In genomic region chr6:41457303-41457670, GRCh38 we compare ENCODE assay signal across 27 cellular contexts.
"Had no signal": no experiment of that assay in that cellular context is flagged by ENCODE, and none has a peak within 500 bp of the region (broad histone marks: within the 10 kb centered on the region; RNA-seq: fewer than 3 reads in every experiment).

No MANE protein-coding gene starts in this region.

- H3K9ac ChIP-seq: parathyroid adenoma had no signal

- DNase-seq: activated CD4-positive, alpha-beta T cell treated with anti-CD3 and anti-CD28 coated beads for 4 hours; activated CD4-positive, alpha-beta T cell treated with anti-CD3 and anti-CD28 coated beads, Interleukin-2, amount 50 U/mL, for 48 hours; activated CD4-positive, CD25-positive, alpha-beta regulatory T cell; activated CD8-positive, alpha-beta memory T cell treated with anti-CD3 and anti-CD28 coated beads, Interleukin-2, amount 50 U/mL, for 48 hours; activated naive CD4-positive, alpha-beta T cell; activated T-cell treated with anti-CD3 and anti-CD28 coated beads, Interleukin-2, amount 50 U/mL, for 4 hours; adrenal gland; cerebellar nuclear complex; erythroblast; foreskin keratinocyte; hippocampal formation; left ventricle myocardium inferior; mammary epithelial cell; midbrain; natural killer cell; stimulated activated CD4-positive, alpha-beta T cell treated with anti-CD3 and anti-CD28 coated beads, Interleukin-2, amount 100 ng/mL, for 24 hours; stimulated activated naive CD8-positive, alpha-beta T cell treated with anti-CD3 and anti-CD28 coated beads, Interleukin-15, amount 100 ng/mL, for 72 hours had no signal

- H3K9me3 ChIP-seq: adrenal gland, breast epithelium, left ventricle myocardium inferior, suprapubic skin, tibial nerve had no signal

- ATAC-seq: activated T-cell treated with anti-CD3 and anti-CD28 coated beads, Interleukin-2, amount 50 U/mL, for 4 hours; foreskin keratinocyte; natural killer cell; sciatic nerve; stimulated activated effector memory CD8-positive, alpha-beta T cell treated with anti-CD3 and anti-CD28 coated beads, Interleukin-12 subunit alpha, Interleukin-12 subunit beta, amount 100 ng/mL, for 72 hours; stimulated activated naive CD8-positive, alpha-beta T cell treated with anti-CD3 and anti-CD28 coated beads, Interleukin-15, amount 100 ng/mL, for 72 hours had no signal

- H3K36me3 ChIP-seq: adrenal gland, breast epithelium, left ventricle myocardium inferior, suprapubic skin, tibial nerve had no signal

- H3K4me1 Mint-ChIP-seq: stimulated activated naive CD8-positive, alpha-beta T cell treated with anti-CD3 and anti-CD28 coated beads, Interleukin-15, amount 100 ng/mL, for 72 hours had no signal

- H3K4me3 Mint-ChIP-seq: activated naive CD8-positive, alpha-beta T cell; activated T-cell treated with anti-CD3 and anti-CD28 coated beads, Interleukin-2, amount 50 U/mL, for 4 hours; natural killer cell; stimulated activated effector memory CD8-positive, alpha-beta T cell treated with anti-CD3 and anti-CD28 coated beads, Interleukin-12 subunit alpha, Interleukin-12 subunit beta, amount 100 ng/mL, for 72 hours; stimulated activated naive CD8-positive, alpha-beta T cell treated with anti-CD3 and anti-CD28 coated beads, Interleukin-15, amount 100 ng/mL, for 72 hours; T-helper 1 cell treated with Interleukin-12 subunit alpha and Interleukin-12 subunit beta and Interleukin-4 antibody, amounts not matched to agents 30 μg/mL and 1 μg/mL, for 36 hours had no signal

- H3K27ac Mint-ChIP-seq: activated naive CD8-positive, alpha-beta T cell; activated T-helper 2 cell treated with anti-CD3 and anti-CD28 coated beads, Interferon-gamma antibody, Interleukin-2, Interleukin-4, amounts not matched to agents 10 μg/mL and 5 μg/mL and 100 μg/mL, durations not matched to agents 14 hours and 24 hours and 36 hours; natural killer cell; stimulated activated effector memory CD8-positive, alpha-beta T cell treated with anti-CD3 and anti-CD28 coated beads, Interleukin-12 subunit alpha, Interleukin-12 subunit beta, amount 100 ng/mL, for 72 hours; stimulated activated naive CD8-positive, alpha-beta T cell treated with anti-CD3 and anti-CD28 coated beads, Interleukin-15, amount 100 ng/mL, for 72 hours; T-helper 1 cell treated with Interleukin-12 subunit alpha and Interleukin-12 subunit beta and Interleukin-4 antibody, amounts not matched to agents 30 μg/mL and 1 μg/mL, for 36 hours had no signal

- H3K4me3 ChIP-seq: adrenal gland, breast epithelium, coronary artery, left ventricle myocardium inferior, suprapubic skin, tibial nerve had no signal

- H3K36me3 Mint-ChIP-seq: activated naive CD8-positive, alpha-beta T cell; natural killer cell; stimulated activated effector memory CD8-positive, alpha-beta T cell treated with anti-CD3 and anti-CD28 coated beads, Interleukin-12 subunit alpha, Interleukin-12 subunit beta, amount 100 ng/mL, for 72 hours had no signal

- H3K4me1 ChIP-seq: adrenal gland, breast epithelium, foreskin keratinocyte, parathyroid adenoma, suprapubic skin had no signal

- H3K27me3 Mint-ChIP-seq: stimulated activated naive CD8-positive, alpha-beta T cell treated with anti-CD3 and anti-CD28 coated beads, Interleukin-15, amount 100 ng/mL, for 72 hours had no signal

- H3K27ac ChIP-seq: adrenal gland, breast epithelium, foreskin keratinocyte, left ventricle myocardium inferior, parathyroid adenoma, suprapubic skin, tibial nerve had no signal

- H3K9me3 Mint-ChIP-seq: activated T-cell treated with anti-CD3 and anti-CD28 coated beads, Interleukin-2, amount 50 U/mL, for 4 hours; activated T-helper 2 cell treated with anti-CD3 and anti-CD28 coated beads, Interferon-gamma antibody, Interleukin-2, Interleukin-4, amounts not matched to agents 10 μg/mL and 5 μg/mL and 100 μg/mL, durations not matched to agents 14 hours and 24 hours and 36 hours; natural killer cell; stimulated activated effector memory CD8-positive, alpha-beta T cell treated with anti-CD3 and anti-CD28 coated beads, Interleukin-12 subunit alpha, Interleukin-12 subunit beta, amount 100 ng/mL, for 72 hours; stimulated activated naive CD8-positive, alpha-beta T cell treated with anti-CD3 and anti-CD28 coated beads, Interleukin-15, amount 100 ng/mL, for 72 hours; T-helper 1 cell treated with Interleukin-12 subunit alpha and Interleukin-12 subunit beta and Interleukin-4 antibody, amounts not matched to agents 30 μg/mL and 1 μg/mL, for 36 hours had no signal

- H3K27me3 ChIP-seq: adrenal gland, breast epithelium, tibial nerve had no signal
